13 cellular contexts compared by ENCODE assay signal in the genomic region with DNA sequence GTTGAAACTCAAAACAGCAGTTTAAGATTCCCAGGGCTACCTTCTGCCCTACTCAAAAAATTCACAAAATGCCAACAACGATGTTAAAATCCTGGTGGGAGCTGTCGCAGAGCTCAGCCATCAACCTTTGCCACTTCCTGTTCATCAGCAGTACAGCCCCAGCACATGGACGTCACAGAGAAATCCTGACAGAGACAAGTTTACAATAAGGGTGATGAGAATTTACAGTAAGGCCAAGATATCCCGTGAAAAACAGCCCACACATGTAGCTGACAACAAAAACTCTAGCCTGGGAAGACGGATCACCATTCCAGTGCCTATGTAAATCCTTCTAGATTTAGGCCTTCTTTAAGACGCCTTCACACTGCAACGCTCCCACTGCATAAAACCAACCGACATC. TPM values are rescaled to one million over a fixed set of nuclear protein-coding genes. Genes with fewer than 3 reads are reported as not detected.
DNase-seq lines count a peak whose midpoint lies in the region; ATAC-seq, FAIRE-seq and TF ChIP-seq lines count a peak whose summit lies in the region.
"Had no signal": no experiment of that assay in that cellular context is flagged by ENCODE, and none has a peak within 500 bp of the region (broad histone marks: within the 10 kb centered on the region; RNA-seq: fewer than 3 reads in every experiment).

No MANE protein-coding gene starts in this region.

- H2BK15ac ChIP-seq in IMR-90 (ENCODE audit: low read depth, low read length) = no peak overlapping the region

- intact Hi-C loops in IMR-90 (cut with micrococcal nuclease) = no loop called here

- no peak overlapping the region for H4K5ac ChIP-seq in IMR-90 (ENCODE audit: low read depth, low read length)

- no peak overlapping the region for H2BK12ac ChIP-seq in trophoblast cell (ENCODE audit: low read length)

- no peak overlapping the region for H2AK9ac ChIP-seq in IMR-90 (replicated peaks; ENCODE audit: low read depth, low read length, poor library complexity)

- CTCF ChIA-PET in IMR-90 (lab: Yijun Ruan, JAX) = no interaction called here

- H2BK5ac ChIP-seq in IMR-90 (ENCODE audit: low read depth, low read length, poor library complexity, severe bottlenecking) (no peak overlapping the region), trophoblast cell (ENCODE audit: low read depth, low read length, poor library complexity) (no peak overlapping the region)

- H3K79me2 ChIP-seq in trophoblast cell (ENCODE audit: control insufficient read depth, insufficient read depth, low read length, poor library complexity) = peaks cover 42% of the 10 kb centered on the region

- peaks cover 34% of the 10 kb centered on the region for H3K36me3 Mint-ChIP-seq in CD4-positive, CD25-positive, alpha-beta regulatory T cell

- H3K4me3 Mint-ChIP-seq in CD4-positive, CD25-positive, alpha-beta regulatory T cell = peak overlapping the region in 3 of 4 donors; percentile 5 to 46 (median 23)
- H3K4me3 Mint-ChIP-seq: HFFc6 had no signal

- H3K36me3 ChIP-seq in CD4-positive, CD25-positive, alpha-beta regulatory T cell (ENCODE audit: control insufficient read depth, insufficient read depth, low read length) = peaks cover 82% of the 10 kb centered on the region
- H3K36me3 ChIP-seq in IMR-90 (ENCODE audit: control insufficient read depth, insufficient read depth, low read length) = peaks cover 63% of the 10 kb centered on the region
- peaks cover 42% of the 10 kb centered on the region for H3K36me3 ChIP-seq in bronchial epithelial cell (ENCODE audit: control insufficient read depth, insufficient read depth, low read length)
- H3K36me3 ChIP-seq in trophoblast cell (ENCODE audit: control insufficient read depth in 1 of 2, insufficient read depth in 2 of 2, low read length in 2 of 2) = peaks cover 58 to 76% of the 10 kb centered on the region in 2 experiments
- H3K36me3 ChIP-seq in suprapubic skin = peaks cover 64% of the 10 kb centered on the region

- H3K4me1 ChIP-seq in CD4-positive, CD25-positive, alpha-beta regulatory T cell (ENCODE audit: control insufficient read depth, insufficient read depth, low read length, poor library complexity, severe bottlenecking) = peaks cover 17% of the 10 kb centered on the region
- H3K4me1 ChIP-seq in IMR-90 (ENCODE audit: control insufficient read depth, insufficient read depth, low read length) = peaks cover 13% of the 10 kb centered on the region
- H3K4me1 ChIP-seq in trophoblast cell (ENCODE audit: control insufficient read depth in 1 of 2, insufficient read depth in 2 of 2, low read length in 2 of 2) = no peaks in the 10 kb centered on the region
- peaks cover 20% of the 10 kb centered on the region for H3K4me1 ChIP-seq in suprapubic skin
- H3K4me1 ChIP-seq: Caco-2 had no signal

- H3K4me2 ChIP-seq in IMR-90 (ENCODE audit: low read depth, low read length) (no peak overlapping the region), trophoblast cell (ENCODE audit: low read length) (no peak overlapping the region)

- no peaks in the 10 kb centered on the region for H3K9me3 Mint-ChIP-seq in CD4-positive, CD25-positive, alpha-beta regulatory T cell
- H3K9me3 Mint-ChIP-seq: HFFc6 had no signal

- H3K27ac ChIP-seq in CD4-positive, CD25-positive, alpha-beta regulatory T cell (ENCODE audit: insufficient read depth, low read length, poor library complexity, severe bottlenecking) = peak overlapping the region; percentile 38
- no peak overlapping the region for H3K27ac ChIP-seq in IMR-90 (ENCODE audit: insufficient read depth, low read length)
- no peak overlapping the region for H3K27ac ChIP-seq in trophoblast cell (ENCODE audit: low read depth, low read length)
- no peak overlapping the region for H3K27ac ChIP-seq in suprapubic skin
- H3K27ac ChIP-seq: right atrium auricular region had no signal

- H3K14ac ChIP-seq in IMR-90 (replicated peaks; ENCODE audit: low read depth, low read length) (no peak overlapping the region), trophoblast cell (ENCODE audit: low read length) (no peak overlapping the region)

- dilution Hi-C loops in IMR-90 (cut with HindIII; ENCODE audit: low sequenced_read_pairs, unreplicated experiment) = no loop called here

- H3K9me3 ChIP-seq in CD4-positive, CD25-positive, alpha-beta regulatory T cell (ENCODE audit: control insufficient read depth in 2 of 2, low read length in 2 of 2) = no peaks in the 10 kb centered on the region
- H3K9me3 ChIP-seq in IMR-90 (ENCODE audit: control insufficient read depth, insufficient read depth, low read length) = no peaks in the 10 kb centered on the region
- H3K9me3 ChIP-seq in trophoblast cell (ENCODE audit: insufficient read depth, low read depth, low read length) = no peaks in the 10 kb centered on the region
- H3K9me3 ChIP-seq in suprapubic skin = no peaks in the 10 kb centered on the region
- H3K9me3 ChIP-seq: ascending aorta, Caco-2, right atrium auricular region had no signal

- in situ Hi-C loops in IMR-90 (cut with MboI; ENCODE audit: low sequenced_read_pairs) = no loop called here

- H2BK20ac ChIP-seq in IMR-90 (ENCODE audit: low read depth, low read length) = no peak overlapping the region

- TF ChIP-seq CTCF in IMR-90 (conservative IDR thresholded peaks at IDR 0.05; ENCODE audit: low read depth, low read length) = no peak
- no peak for TF ChIP-seq CTCF in bronchial epithelial cell (IDR thresholded peaks at IDR 0.05; ENCODE audit: insufficient read depth, low read length, severe bottlenecking)
- TF ChIP-seq CTCF in suprapubic skin (IDR thresholded peaks at IDR 0.05) = no peak

- no peak overlapping the region for H3K56ac ChIP-seq in IMR-90 (ENCODE audit: extremely low read depth, insufficient read depth, low read length)

- ATAC-seq in CD4-positive, CD25-positive, alpha-beta regulatory T cell (ENCODE audit: low read depth in 2 of 2) = no peak
- ATAC-seq in IMR-90 (ENCODE audit: low read depth) (peak; percentile 16), GM18909 (IDR thresholded peaks at IDR 0.05; ENCODE audit: poor library complexity, unreplicated experiment) (no peak)

- H3K4ac ChIP-seq in IMR-90 (ENCODE audit: low read depth, low read length) (no peak overlapping the region), trophoblast cell (ENCODE audit: low read depth, low read length) (peak overlapping the region; percentile 97)

- H3K79me1 ChIP-seq in IMR-90 (ENCODE audit: low read depth in 1 of 2, low read length in 2 of 2) = peaks cover 15 to 71% of the 10 kb centered on the region in 2 experiments
- H3K79me1 ChIP-seq in trophoblast cell (ENCODE audit: low read length) = no peaks in the 10 kb centered on the region

- H4K8ac ChIP-seq in IMR-90 (ENCODE audit: low read depth in 2 of 2, low read length in 2 of 2) (no peak overlapping the region), trophoblast cell (ENCODE audit: low read depth, low read length) (no peak overlapping the region)

- H4K12ac ChIP-seq in trophoblast cell (ENCODE audit: low read depth, low read length) = no peak overlapping the region

- peaks cover 10 to 66% (median 36%) of the 10 kb centered on the region in 4 donors for H3K4me1 Mint-ChIP-seq in CD4-positive, CD25-positive, alpha-beta regulatory T cell

- H4K91ac ChIP-seq in IMR-90 (ENCODE audit: insufficient read depth, low read depth, low read length) (no peak overlapping the region), trophoblast cell (ENCODE audit: low read depth, low read length) (no peak overlapping the region)

- H3K27ac Mint-ChIP-seq in CD4-positive, CD25-positive, alpha-beta regulatory T cell = peak overlapping the region in 2 of 3 donors; percentile 71 to 72

- H3K4me3 ChIP-seq in CD4-positive, CD25-positive, alpha-beta regulatory T cell (ENCODE audit: low read depth, low read length) = peak overlapping the region; percentile 32
- H3K4me3 ChIP-seq in IMR-90 (ENCODE audit: insufficient read depth, low read depth, low read length) = no peak overlapping the region
- no peak overlapping the region for H3K4me3 ChIP-seq in bronchial epithelial cell (ENCODE audit: low read depth, low read length)
- H3K4me3 ChIP-seq in trophoblast cell (ENCODE audit: low read depth, low read length) = no peak overlapping the region
- H3K4me3 ChIP-seq in suprapubic skin = no peak overlapping the region
- H3K4me3 ChIP-seq: ascending aorta, right atrium auricular region had no signal

- no peak overlapping the region for H2AK5ac ChIP-seq in IMR-90 (ENCODE audit: low read depth, low read length)
- H2AK5ac ChIP-seq in trophoblast cell (ENCODE audit: low read length) = no peak overlapping the region

- peak; percentile 28 for FAIRE-seq in bronchial epithelial cell (lab: Jason Lieb, UNC)

- no peak for TF ChIP-seq RAD21 in IMR-90 (IDR thresholded peaks at IDR 0.05; ENCODE audit: low read length)

- H3K9me1 ChIP-seq in IMR-90 (ENCODE audit: insufficient read depth, low read length) = peaks cover 28% of the 10 kb centered on the region

- H3K18ac ChIP-seq in IMR-90 (ENCODE audit: low read depth, low read length) = no peak overlapping the region
- H3K18ac ChIP-seq in trophoblast cell (ENCODE audit: low read length) = no peak overlapping the region

- H3K23ac ChIP-seq in IMR-90 (ENCODE audit: low read depth, low read length) (no peak overlapping the region), trophoblast cell (ENCODE audit: low read length) (no peak overlapping the region)

- peaks cover 100% of the 10 kb centered on the region for H4K20me1 ChIP-seq in IMR-90 (ENCODE audit: insufficient read depth, low read length)

- H3K9ac ChIP-seq in IMR-90 (ENCODE audit: low read depth, low read length) (no peak overlapping the region), trophoblast cell (ENCODE audit: low read length) (no peak overlapping the region)

- POLR2A ChIA-PET in IMR-90 (lab: Charles Lee; ENCODE audit: unreplicated experiment) = no interaction called here

- H2AFZ ChIP-seq in IMR-90 (replicated peaks; ENCODE audit: low read length, poor library complexity) (no peak overlapping the region), trophoblast cell (ENCODE audit: insufficient read depth, low read length, poor library complexity) (no peak overlapping the region)

- WGBS in IMR-90 (ENCODE audit: extremely low coverage in 2 of 2, insufficient read length in 1 of 2), 2 experiments = no CpG with 5 or more reads among the region's 8 CpGs
- no CpG with 5 or more reads among the region's 8 CpGs for WGBS in trophoblast cell (ENCODE audit: extremely low coverage, insufficient coverage, insufficient read length)
- 52% methylated on average over 8 of the region's 8 CpGs for WGBS in suprapubic skin

- TF ChIP-seq POLR2A in IMR-90 (IDR thresholded peaks at IDR 0.05; ENCODE audit: low read depth, low read length) (no peak), suprapubic skin (IDR thresholded peaks at IDR 0.05) (no peak)

- no peaks in the 10 kb centered on the region for H3K27me3 Mint-ChIP-seq in CD4-positive, CD25-positive, alpha-beta regulatory T cell

- H2BK120ac ChIP-seq in IMR-90 (ENCODE audit: low read depth, low read length) (no peak overlapping the region), trophoblast cell (ENCODE audit: insufficient read depth, low read length, poor library complexity) (no peak overlapping the region)

- H3K27me3 ChIP-seq in CD4-positive, CD25-positive, alpha-beta regulatory T cell (ENCODE audit: control insufficient read depth, insufficient read depth, low read length) = no peaks in the 10 kb centered on the region
- H3K27me3 ChIP-seq in IMR-90 (ENCODE audit: control insufficient read depth, insufficient read depth, low read length) (no peaks in the 10 kb centered on the region), bronchial epithelial cell (ENCODE audit: control insufficient read depth, insufficient read depth, low read length) (no peaks in the 10 kb centered on the region), trophoblast cell (ENCODE audit: insufficient read depth, low read length) (no peaks in the 10 kb centered on the region), suprapubic skin (no peaks in the 10 kb centered on the region)
- H3K27me3 ChIP-seq: ascending aorta, right atrium auricular region had no signal

- BruUV-seq in IMR-90 (replicated peaks; lab: Mats Ljungman, UMichigan) = TSS peak; percentile 5

- TF ChIP-seq EP300 in suprapubic skin (IDR thresholded peaks at IDR 0.05) = no peak

- DNase-seq in CD4-positive, CD25-positive, alpha-beta regulatory T cell = no peak
- peak; percentile 67 for DNase-seq in IMR-90
- no peak for DNase-seq in bronchial epithelial cell (ENCODE audit: low read depth)
- no peak for DNase-seq in trophoblast cell
- DNase-seq in NK-92 treated with Interleukin-12 subunit alpha and Interleukin-12 subunit beta, amount 100 ng/mL, for 24 hours (lab: John Stamatoyannopoulos, UW) = no peak
- no peak for DNase-seq in suprapubic skin (ENCODE audit: low spot score in 2 of 2)
- DNase-seq: Caco-2; effector CD4-positive, alpha-beta T cell; HFFc6; NCI-H524 had no signal

RNA-seq across cellular contexts. Expression of a gene that starts 18.8 kb away (rescaled TPM):
- total RNA-seq in CD4-positive, CD25-positive, alpha-beta regulatory T cell = 152 TPM
- polyA plus RNA-seq in CD4-positive, CD25-positive, alpha-beta regulatory T cell = 10 to 100 TPM; 32.1 to 39.8 (median 37.9) TPM
- 250 and 319 TPM in 2 replicates for total RNA-seq in IMR-90 (2012; rRNA removed)
- polyA plus RNA-seq in IMR-90 (2012; rRNA removed) = 161 and 173 TPM in 2 replicates
- polyA plus RNA-seq in IMR-90 (2012; cell fraction: cytosol; rRNA removed) = 91.3 and 126 TPM in 2 replicates
- polyA plus RNA-seq in IMR-90 (2012; cell fraction: nucleus; rRNA removed; ENCODE audit: low replicate concordance) = 154 and 168 TPM in 2 replicates
- 150 and 165 TPM in 2 replicates for total RNA-seq in bronchial epithelial cell
- polyA plus RNA-seq in trophoblast cell (2013) = 114 and 115 TPM in 2 replicates
- total RNA-seq in suprapubic skin = 100 to 1,000 TPM; 116 to 166 (median 152) TPM
